In genomic region chr10:77120012-77120411, GRCh38 we compare ENCODE assay signal across 30 cellular contexts.
"Had no signal": no experiment of that assay in that cellular context is flagged by ENCODE, and none has a peak within 500 bp of the region (broad histone marks: within the 10 kb centered on the region; RNA-seq: fewer than 3 reads in every experiment).

No MANE protein-coding gene starts in this region.

- H3K9me3 Mint-ChIP-seq: activated CD4-positive, alpha-beta memory T cell treated with anti-CD3 and anti-CD28 coated beads, Interleukin-2, amount 10 ng/mL, durations not matched to agents 7 days and 5 days; activated naive CD4-positive, alpha-beta T cell treated with anti-CD3 and anti-CD28 coated beads for 36 hours; activated T-helper 17 cell treated with anti-CD3 and anti-CD28 coated beads, Interleukin-2, amount 50 U/mL, for 72 hours; brain; central memory CD8-positive, alpha-beta T cell; T-cell had no signal

- H3K27ac ChIP-seq: PC-9 had no signal

- H2AFZ ChIP-seq: PC-9 had no signal

- H3K27ac Mint-ChIP-seq: activated CD4-positive, alpha-beta memory T cell treated with anti-CD3 and anti-CD28 coated beads, Interleukin-2, amount 10 ng/mL, durations not matched to agents 7 days and 5 days; activated CD4-positive, alpha-beta T cell treated with anti-CD3 and anti-CD28 coated beads for 36 hours; activated naive CD4-positive, alpha-beta T cell treated with anti-CD3 and anti-CD28 coated beads for 36 hours; activated naive CD8-positive, alpha-beta T cell; activated T-helper 17 cell treated with anti-CD3 and anti-CD28 coated beads, Interleukin-2, amount 50 U/mL, for 72 hours; T-cell had no signal

- DNase-seq: activated CD4-positive, alpha-beta memory T cell treated with anti-CD3 and anti-CD28 coated beads, Interleukin-2, amount 10 ng/mL, durations not matched to agents 7 days and 5 days; activated CD4-positive, alpha-beta T cell treated with anti-CD3 and anti-CD28 coated beads for 36 hours; activated CD4-positive, alpha-beta T cell treated with anti-CD3 and anti-CD28 coated beads, Interleukin-2, amount 50 U/mL, for 1 hour; activated gamma-delta T cell; activated naive CD4-positive, alpha-beta T cell treated with anti-CD3 and anti-CD28 coated beads for 36 hours; activated T-cell treated with anti-CD3 and anti-CD28 coated beads for 4 hours; activated T-cell treated with anti-CD3 and anti-CD28 coated beads, Interleukin-2, amount 50 U/mL, for 48 hours; amygdala; Kasumi-1; KBM-7; NCI-H1048; NCI-H1417 treated with DMSO at 0.1 percent for 48 hours; NCI-H1694; NCI-H2029; NCI-H2107; NCI-H2171 treated with DMSO at 0.1 percent for 48 hours; NCI-H226; NCI-H526; NCI-H82; PC-9; SHP77 treated with DMSO at 0.1 percent for 48 hours; T-cell; T-helper 2 cell; T1000 had no signal

- H3K4me3 ChIP-seq: PC-9 had no signal

- H3K4me3 Mint-ChIP-seq: activated CD4-positive, alpha-beta memory T cell treated with anti-CD3 and anti-CD28 coated beads, Interleukin-2, amount 10 ng/mL, durations not matched to agents 7 days and 5 days; activated CD4-positive, alpha-beta T cell treated with anti-CD3 and anti-CD28 coated beads for 36 hours; activated naive CD4-positive, alpha-beta T cell treated with anti-CD3 and anti-CD28 coated beads for 36 hours; activated naive CD8-positive, alpha-beta T cell; activated T-helper 17 cell treated with anti-CD3 and anti-CD28 coated beads, Interleukin-2, amount 50 U/mL, for 72 hours; brain; central memory CD8-positive, alpha-beta T cell; T-cell had no signal

- H3K27me3 Mint-ChIP-seq: activated CD4-positive, alpha-beta memory T cell treated with anti-CD3 and anti-CD28 coated beads, Interleukin-2, amount 10 ng/mL, durations not matched to agents 7 days and 5 days had no signal

- ATAC-seq: activated CD4-positive, alpha-beta T cell treated with anti-CD3 and anti-CD28 coated beads for 36 hours; activated T-helper 17 cell treated with anti-CD3 and anti-CD28 coated beads, Interleukin-2, amount 50 U/mL, for 72 hours; T-cell had no signal

- H3K36me3 Mint-ChIP-seq: activated naive CD8-positive, alpha-beta T cell; brain; T-cell had no signal

- H3K4me1 Mint-ChIP-seq: activated CD4-positive, alpha-beta memory T cell treated with anti-CD3 and anti-CD28 coated beads, Interleukin-2, amount 10 ng/mL, durations not matched to agents 7 days and 5 days; activated CD4-positive, alpha-beta T cell treated with anti-CD3 and anti-CD28 coated beads for 36 hours; activated T-helper 17 cell treated with anti-CD3 and anti-CD28 coated beads, Interleukin-2, amount 50 U/mL, for 72 hours; central memory CD8-positive, alpha-beta T cell; T-cell had no signal

- FAIRE-seq: astrocyte, TTC549 had no signal

- H3K4me2 ChIP-seq: PC-9 had no signal
